In the genomic region with DNA sequence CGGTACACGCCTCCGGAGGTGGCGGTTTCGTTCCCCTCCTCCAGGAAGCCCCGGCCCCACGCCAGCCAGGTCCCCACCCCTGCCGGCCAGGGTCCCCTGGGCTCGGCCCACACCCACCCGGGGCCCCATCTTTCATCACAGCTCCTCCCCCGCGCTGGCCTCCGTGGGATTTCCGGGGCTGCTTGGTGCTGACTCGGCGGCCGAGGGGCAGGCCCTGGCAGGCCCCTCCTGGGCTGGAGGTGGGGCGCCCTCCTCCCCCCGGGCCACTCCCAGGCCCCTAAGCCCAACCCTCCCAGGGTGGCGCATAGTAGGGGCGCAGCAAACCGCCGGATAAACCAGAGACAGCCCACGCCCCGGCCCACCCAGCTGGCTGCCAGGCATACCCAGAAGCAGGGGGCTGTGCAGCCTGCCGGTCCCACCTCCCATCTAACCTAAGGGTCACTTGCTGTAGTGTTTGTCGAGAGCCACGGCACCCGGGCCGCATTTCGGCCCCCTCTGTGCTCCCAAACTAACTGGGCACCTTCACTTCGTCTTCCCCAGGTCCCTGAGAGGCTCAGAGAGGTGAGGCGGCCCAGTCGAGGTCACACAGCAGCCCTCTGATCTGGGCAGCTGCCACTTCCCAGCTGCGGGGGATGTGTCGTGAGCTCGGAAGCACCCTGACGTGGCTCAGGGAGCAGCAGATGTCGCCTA, we compare ENCODE assay signal across 8 cellular contexts. TPM values are rescaled to one million over a fixed set of nuclear protein-coding genes. Genes with fewer than 3 reads are reported as not detected.
DNase-seq lines count a peak whose midpoint lies in the region; ATAC-seq and TF ChIP-seq lines count a peak whose summit lies in the region.

No MANE protein-coding gene starts in this region.

- H2AFZ ChIP-seq in osteoblast (ENCODE audit: low read length) (no peak overlapping the region), MM.1S (ENCODE audit: low read length) (no peak overlapping the region)

- peaks cover 49% of the 10 kb centered on the region for H4K20me1 ChIP-seq in DOHH2 (ENCODE audit: control insufficient read depth, insufficient read depth, low read depth, low read length)
- H4K20me1 ChIP-seq in osteoblast (ENCODE audit: insufficient read depth, low read length) = peaks cover 64% of the 10 kb centered on the region
- peaks cover 58% of the 10 kb centered on the region for H4K20me1 ChIP-seq in MM.1S (ENCODE audit: insufficient read depth, low read length)

- H3K27ac ChIP-seq in DOHH2 (ENCODE audit: low read depth, low read length) (no peak overlapping the region), duodenal mucosa (ENCODE audit: low read depth, low read length) (peak overlapping the region; percentile 98), osteoblast (ENCODE audit: low read depth, low read length) (peak overlapping the region; percentile 82), MM.1S (ENCODE audit: low read length) (no peak overlapping the region)

- H3K4me2 ChIP-seq in DOHH2 (ENCODE audit: low read length) (peak overlapping the region; percentile 67), osteoblast (ENCODE audit: insufficient read depth, low read length) (peak overlapping the region; percentile 58), MM.1S (ENCODE audit: low read depth, low read length) (no peak overlapping the region)

- no peaks in the 10 kb centered on the region for H3K9me3 ChIP-seq in DOHH2 (ENCODE audit: control insufficient read depth, insufficient read depth, low read length)
- no peaks in the 10 kb centered on the region for H3K9me3 ChIP-seq in duodenal mucosa (ENCODE audit: control insufficient read depth in 1 of 2, low read length in 2 of 2)
- H3K9me3 ChIP-seq in osteoblast (ENCODE audit: low read depth, low read length) = no peaks in the 10 kb centered on the region
- H3K9me3 ChIP-seq in MM.1S (replicated peaks; ENCODE audit: insufficient read depth, low read length) = no peaks in the 10 kb centered on the region

- H3K4me3 ChIP-seq in DOHH2 (ENCODE audit: low read length) = peak overlapping the region; percentile 37; the same call in 1 of the 2 replicates
- H3K4me3 ChIP-seq in duodenal mucosa (ENCODE audit: low read depth in 1 of 2, low read length in 2 of 2) = peak overlapping the region; percentile 76 to 78
- H3K4me3 ChIP-seq in osteoblast (ENCODE audit: insufficient read depth, low read length) = peak overlapping the region; percentile 19
- H3K4me3 ChIP-seq in MM.1S (ENCODE audit: low read length) = no peak overlapping the region

- H3K9me2 ChIP-seq in DOHH2 (replicated peaks; ENCODE audit: control insufficient read depth, low read length) (no peaks in the 10 kb centered on the region), MM.1S (replicated peaks; ENCODE audit: insufficient read depth, low read length) (no peaks in the 10 kb centered on the region)

- no peak for TF ChIP-seq CTCF in DOHH2 (IDR thresholded peaks at IDR 0.05; ENCODE audit: low read depth, low read length, poor library complexity, severe bottlenecking)
- TF ChIP-seq CTCF in osteoblast (IDR thresholded peaks at IDR 0.05; ENCODE audit: extremely low read depth, low read depth, low read length) = no peak
- no peak for TF ChIP-seq CTCF in MM.1S (IDR thresholded peaks at IDR 0.05; ENCODE audit: low read length)

- H3K4me1 ChIP-seq in DOHH2 (ENCODE audit: control insufficient read depth, low read length) (peaks cover 42% of the 10 kb centered on the region), duodenal mucosa (ENCODE audit: control insufficient read depth in 1 of 2, insufficient read depth in 2 of 2, low read length in 2 of 2) (peaks cover 61 to 73% of the 10 kb centered on the region in 2 donors), osteoblast (ENCODE audit: insufficient read depth, low read length) (peaks cover 58% of the 10 kb centered on the region), MM.1S (ENCODE audit: low read length) (no peaks in the 10 kb centered on the region)

- H3F3A ChIP-seq in DOHH2 (ENCODE audit: control insufficient read depth, insufficient read depth) (no peaks in the 10 kb centered on the region), MM.1S (ENCODE audit: insufficient read depth, low read length) (no peaks in the 10 kb centered on the region)

- no peak for ATAC-seq in GM21447 (IDR thresholded peaks at IDR 0.05; ENCODE audit: unreplicated experiment)

- H3K79me2 ChIP-seq in DOHH2 (ENCODE audit: control insufficient read depth, low read length) (peaks cover 100% of the 10 kb centered on the region), osteoblast (ENCODE audit: insufficient read depth, low read length) (peaks cover 99% of the 10 kb centered on the region), MM.1S (ENCODE audit: low read length) (peaks cover 98% of the 10 kb centered on the region)

- peak; percentile 34 for DNase-seq in T-helper 22 cell (ENCODE audit: low read depth)
- peak; percentile 96 for DNase-seq in osteoblast (ENCODE audit: insufficient read length, low spot score, missing footprints)
- no peak for DNase-seq in MM.1S
- DNase-seq in DMS53 treated with DMSO at 0.1 percent for 48 hours (lab: John Stamatoyannopoulos, UW; ENCODE audit: unreplicated experiment) = no peak
- DNase-seq in midbrain (lab: John Stamatoyannopoulos, UW) = no peak

- H3K27me3 ChIP-seq in DOHH2 (ENCODE audit: control insufficient read depth, low read length) (no peaks in the 10 kb centered on the region), duodenal mucosa (ENCODE audit: control insufficient read depth in 1 of 2, insufficient read depth in 2 of 2, low read length in 2 of 2) (no peaks in the 10 kb centered on the region), osteoblast (ENCODE audit: insufficient read depth, low read length) (no peaks in the 10 kb centered on the region), MM.1S (replicated peaks; ENCODE audit: insufficient read depth, low read length) (no peaks in the 10 kb centered on the region)

- H3K9ac ChIP-seq in duodenal mucosa (ENCODE audit: low read depth in 1 of 2, low read length in 2 of 2) (peak overlapping the region; percentile 89 to 97), MM.1S (ENCODE audit: low read length) (no peak overlapping the region)

- H3K36me3 ChIP-seq in DOHH2 (ENCODE audit: control insufficient read depth, low read length) (peaks cover 66% of the 10 kb centered on the region), duodenal mucosa (ENCODE audit: control insufficient read depth in 1 of 2, insufficient read depth in 2 of 2, low read length in 2 of 2) (peaks cover 0 to 8% of the 10 kb centered on the region in 2 donors), osteoblast (ENCODE audit: insufficient read depth, low read length) (peaks cover 25% of the 10 kb centered on the region), MM.1S (replicated peaks; ENCODE audit: insufficient read depth, low read length) (no peaks in the 10 kb centered on the region)

RNA-seq across cellular contexts. Expression of a gene that starts 6.6 kb away (rescaled TPM):
- total RNA-seq in osteoblast = 38.6 and 42.7 TPM in 2 replicates

RNA-seq across cellular contexts. Expression of a gene that starts 52.5 kb away (rescaled TPM):
- 14.7 and 21.4 TPM in 2 replicates for total RNA-seq in osteoblast

Comparison
In these comparisons a context has a peak if more than half of its experiments do, and no peak if none do; other contexts are left out.
1. H3K27ac ChIP-seq: peak in duodenal mucosa (single experiment) and osteoblast (single experiment); none in DOHH2 (single experiment) and MM.1S (single experiment).
2. DNase-seq: peak in T-helper 22 cell (single experiment) and osteoblast (single experiment); none in MM.1S (single experiment), DMS53 treated with DMSO at 0.1 percent for 48 hours (single experiment) and midbrain (single experiment).